ENCODE assay signal across 4 cellular contexts in the genomic region with DNA sequence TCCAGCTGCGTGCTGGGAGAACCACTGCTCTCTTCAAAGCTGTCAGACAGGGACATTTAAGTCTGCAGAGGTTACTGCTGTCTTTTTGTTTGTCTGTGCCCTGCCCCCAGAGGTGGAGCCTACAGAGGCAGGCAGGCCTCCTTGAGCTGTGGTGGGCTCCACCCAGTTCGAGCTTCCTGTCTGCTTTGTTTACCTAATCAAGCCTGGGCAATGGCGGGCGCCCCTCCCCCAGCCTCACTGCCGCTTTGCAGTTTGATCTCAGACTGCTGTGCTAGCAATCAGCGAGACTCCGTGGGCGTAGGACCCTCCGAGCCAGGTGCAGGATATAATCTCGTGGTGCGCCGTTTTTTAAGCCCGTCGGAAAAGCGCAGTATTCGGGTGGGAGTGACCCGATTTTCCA. TPM values are rescaled to one million over a fixed set of nuclear protein-coding genes. Genes with fewer than 3 reads are reported as not detected.
"Had no signal": no experiment of that assay in that cellular context is flagged by ENCODE, and none has a peak within 500 bp of the region (broad histone marks: within the 10 kb centered on the region; RNA-seq: fewer than 3 reads in every experiment).

No MANE protein-coding gene starts in this region.

RNA-seq across cellular contexts. Expression of a gene that starts 23.2 kb away (rescaled TPM):
- total RNA-seq: LHCN-M2, M059J, MCF 10A, NCI-H460 had no signal

RNA-seq across cellular contexts. Expression of a gene that starts 35.4 kb away (rescaled TPM):
- total RNA-seq: LHCN-M2, M059J, MCF 10A had no signal
